8 cellular contexts compared by ENCODE assay signal in genomic region chr10:72254891-72255568, GRCh38. TPM values are rescaled to one million over a fixed set of nuclear protein-coding genes. Genes with fewer than 3 reads are reported as not detected.
DNase-seq lines count a peak whose midpoint lies in the region; ATAC-seq and TF ChIP-seq lines count a peak whose summit lies in the region.

No MANE protein-coding gene starts in this region.

- H3K9me3 ChIP-seq in esophagus muscularis mucosa: no peaks in the 10 kb centered on the region
- H3K9me3 ChIP-seq in transverse colon: no peaks in the 10 kb centered on the region

- in situ Hi-C loops in transverse colon (cut with MboI; ENCODE audit: low pct_ligation_motif_present in 1 of 4, low pct_unique_long_range_greater_than_20kb in 1 of 4, low sequenced_read_pairs in 3 of 4): no loop called here

- WGBS in esophagus muscularis mucosa: 9% methylated on average over 11 of the region's 14 CpGs
- WGBS in transverse colon (ENCODE audit: low coverage in 1 of 2), 2 donors: 18 to 21% methylated on average over 9 to 14 of the region's 14 CpGs

- H3K27me3 ChIP-seq in esophagus muscularis mucosa (no peaks in the 10 kb centered on the region), transverse colon (no peaks in the 10 kb centered on the region)

- H3K27me3 Mint-ChIP-seq in activated CD8-positive, alpha-beta T cell treated with anti-CD3 and anti-CD28 coated beads for 36 hours: no peaks in the 10 kb centered on the region

- peaks cover 2% of the 10 kb centered on the region for H3K36me3 Mint-ChIP-seq in activated CD8-positive, alpha-beta T cell treated with anti-CD3 and anti-CD28 coated beads for 36 hours (ENCODE audit: low read depth)

- CTCF ChIA-PET in activated CD8-positive, alpha-beta T cell treated with anti-CD3 and anti-CD28 coated beads for 36 hours (lab: Charles Lee): interaction anchor here (0.6 to 2.6 kb wide), 8 partner anchors 13 to 206 kb away, joined by 3 to 10 read pairs (median 4); partner anchors contain the start of gene DDIT4

- no peaks in the 10 kb centered on the region for H3K9me3 Mint-ChIP-seq in activated CD8-positive, alpha-beta T cell treated with anti-CD3 and anti-CD28 coated beads for 36 hours

- H3K27ac ChIP-seq in esophagus muscularis mucosa (replicated peaks in 1 of 4) (peak overlapping the region; percentile 93 to 97 (median 94)), transverse colon (peak overlapping the region; percentile 89 to 96 (median 94))

- POLR2A ChIA-PET in activated CD8-positive, alpha-beta T cell treated with anti-CD3 and anti-CD28 coated beads for 36 hours (lab: Charles Lee): interaction anchor here (0.6 to 2.5 kb wide), 10 partner anchors 9 to 179 kb away, joined by 3 to 18 read pairs (median 4); partner anchors contain the start of gene DDIT4

- H3K4me1 ChIP-seq in esophagus muscularis mucosa (peaks cover 87 to 99% (median 95%) of the 10 kb centered on the region in 4 donors), transverse colon (peaks cover 63 to 82% (median 71%) of the 10 kb centered on the region in 4 donors)

- peak overlapping the region; percentile 92 for H3K27ac Mint-ChIP-seq in activated CD8-positive, alpha-beta T cell treated with anti-CD3 and anti-CD28 coated beads for 36 hours

- DNase-seq in NCI-H2107 treated with DMSO at 0.1 percent for 48 hours (lab: John Stamatoyannopoulos, UW; ENCODE audit: unreplicated experiment) (peak; percentile 72), NCI-H2107 (lab: John Stamatoyannopoulos, UW) (no peak), NCI-H1436 treated with DMSO at 0.1 percent for 48 hours (lab: John Stamatoyannopoulos, UW) (peak; percentile 24), esophagus muscularis mucosa (ENCODE audit: extremely low spot score) (peak; percentile 97), middle frontal gyrus (ENCODE audit: extremely low spot score, low spot score) (peak; percentile 84), transverse colon (peak; percentile 89)
- DNase-seq in activated CD8-positive, alpha-beta T cell treated with anti-CD3 and anti-CD28 coated beads for 36 hours: peak; percentile 65

- ATAC-seq in activated CD8-positive, alpha-beta T cell treated with anti-CD3 and anti-CD28 coated beads for 36 hours: peak; percentile 58
- ATAC-seq in GM21447 (IDR thresholded peaks at IDR 0.05; ENCODE audit: unreplicated experiment): no peak

- H3K36me3 ChIP-seq in esophagus muscularis mucosa (no peaks in the 10 kb centered on the region), transverse colon (no peaks in the 10 kb centered on the region)

- peak overlapping the region; percentile 66 for H3K4me3 Mint-ChIP-seq in activated CD8-positive, alpha-beta T cell treated with anti-CD3 and anti-CD28 coated beads for 36 hours

- TF ChIP-seq POLR2A in esophagus muscularis mucosa (IDR thresholded peaks at IDR 0.05; ENCODE audit: low read depth) (no peak), transverse colon (IDR thresholded peaks at IDR 0.05) (peak; percentile 74)

- H3K4me3 ChIP-seq in esophagus muscularis mucosa (peak overlapping the region in 3 of 4 donors; percentile 14 to 31 (median 15)), transverse colon (peak overlapping the region in 1 of 4 donors; percentile 27)

- peak; percentile 95 for TF ChIP-seq EP300 in esophagus muscularis mucosa (IDR thresholded peaks at IDR 0.05)
- TF ChIP-seq EP300 in transverse colon (IDR thresholded peaks at IDR 0.05; ENCODE audit: low read depth): peak; percentile 97

- no peak for TF ChIP-seq CTCF in activated CD8-positive, alpha-beta T cell treated with anti-CD3 and anti-CD28 coated beads for 36 hours (IDR thresholded peaks at IDR 0.05)
- TF ChIP-seq CTCF in esophagus muscularis mucosa (IDR thresholded peaks at IDR 0.05): no peak
- no peak for TF ChIP-seq CTCF in transverse colon (IDR thresholded peaks at IDR 0.05)

- intact Hi-C loops in activated CD8-positive, alpha-beta T cell treated with anti-CD3 and anti-CD28 coated beads for 36 hours (cut with micrococcal nuclease): no loop called here
- intact Hi-C loops in esophagus muscularis mucosa (cut with DNase I): loop anchor here (5.0 kb wide), 1 partner anchor 38 kb away; the partner anchor contains the start of genes ANAPC16 and ASCC1
- intact Hi-C loops in transverse colon (cut with DNase I; ENCODE audit: low total_unique reads): no loop called here

- H3K4me1 Mint-ChIP-seq in activated CD8-positive, alpha-beta T cell treated with anti-CD3 and anti-CD28 coated beads for 36 hours (ENCODE audit: low read depth): peaks cover 65% of the 10 kb centered on the region

RNA-seq across cellular contexts. Expression of gene DDIT4, which starts 18.7 kb away (rescaled TPM):
- total RNA-seq in activated CD8-positive, alpha-beta T cell treated with anti-CD3 and anti-CD28 coated beads for 36 hours: 1,000 to 10,000 TPM; 1,071 to 1,096 TPM
- total RNA-seq in esophagus muscularis mucosa (100 to 1,000 TPM in 3 of 4 donors, 10 to 100 TPM in 1; 77.4 to 247 (median 146) TPM), transverse colon (100 to 1,000 TPM in 3 of 4 donors, 10 to 100 TPM in 1; 64.5 to 356 (median 150) TPM)

RNA-seq across cellular contexts. Expression of gene ASCC1, which starts 39.0 kb away (rescaled TPM):
- 10 to 100 TPM; 61.6 to 66.2 TPM for total RNA-seq in activated CD8-positive, alpha-beta T cell treated with anti-CD3 and anti-CD28 coated beads for 36 hours
- total RNA-seq in esophagus muscularis mucosa: 10 to 100 TPM; 23.5 to 37.8 (median 29.8) TPM
- total RNA-seq in transverse colon: 10 to 100 TPM; 13.4 to 34.0 (median 20.5) TPM

RNA-seq across cellular contexts. Expression of gene ANAPC16, which starts 39.2 kb away (rescaled TPM):
- total RNA-seq in activated CD8-positive, alpha-beta T cell treated with anti-CD3 and anti-CD28 coated beads for 36 hours: 100 to 1,000 TPM in 1 of 2 experiments, 10 to 100 TPM in 1; 94.6 to 101 TPM
- total RNA-seq in esophagus muscularis mucosa (100 to 1,000 TPM; 106 to 157 (median 143) TPM), transverse colon (10 to 100 TPM; 57.6 to 77.4 (median 65.5) TPM)
